32 cellular contexts compared by ENCODE assay signal in the genomic region with DNA sequence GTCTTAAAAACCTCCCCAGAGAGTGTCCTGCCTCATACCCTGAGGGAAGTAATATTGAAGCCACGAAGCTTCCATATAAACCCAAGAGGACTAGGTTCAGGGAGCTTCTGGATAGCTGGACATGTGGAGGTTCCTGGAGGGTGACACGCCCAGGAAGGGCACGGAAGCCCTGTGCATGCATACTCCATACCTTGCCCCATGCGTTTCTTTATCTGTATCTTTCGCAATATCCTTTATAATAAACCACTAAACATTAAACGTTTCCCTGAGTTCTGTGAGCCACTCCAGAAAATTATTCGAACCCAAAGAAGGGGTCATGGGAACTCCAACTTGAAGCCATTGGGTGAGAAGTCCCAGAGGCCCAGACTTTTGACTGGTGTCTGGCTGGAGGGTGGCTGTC.
"Had no signal": no experiment of that assay in that cellular context is flagged by ENCODE, and none has a peak within 500 bp of the region (broad histone marks: within the 10 kb centered on the region; RNA-seq: fewer than 3 reads in every experiment).

No MANE protein-coding gene starts in this region.

- ATAC-seq: activated T-cell treated with anti-CD3 and anti-CD28 coated beads, Interleukin-2, amount 50 U/mL, for 72 hours; esophagus mucosa; heart left ventricle; WTC11 had no signal

- H3K4me3 ChIP-seq: cardiac muscle cell, coronary artery, dorsolateral prefrontal cortex, heart left ventricle had no signal

- H3K9me3 Mint-ChIP-seq: activated CD4-positive, alpha-beta memory T cell treated with anti-CD3 and anti-CD28 coated beads, Interleukin-2, amount 10 ng/mL, durations not matched to agents 7 days and 5 days; activated CD4-positive, alpha-beta T cell treated with anti-CD3 and anti-CD28 coated beads, Interleukin-2, amount 10 ng/mL, durations not matched to agents 7 days and 5 days; activated T-cell treated with anti-CD3 and anti-CD28 coated beads, Interleukin-2, amount 50 U/mL, for 24 hours; activated T-cell treated with anti-CD3 and anti-CD28 coated beads, Interleukin-2, amount 50 U/mL, for 72 hours; central memory CD8-positive, alpha-beta T cell; dendritic cell treated with granulocyte-macrophage colony-stimulating factor and Interleukin-4, amounts not matched to agents 40 ng/mL and 50 ng/mL, for 4 days had no signal

- H3K27me3 ChIP-seq: brain microvascular endothelial cell, cardiac muscle cell, dorsolateral prefrontal cortex, heart left ventricle had no signal

- DNase-seq: activated CD4-positive, alpha-beta memory T cell treated with anti-CD3 and anti-CD28 coated beads, Interleukin-2, amount 10 ng/mL, durations not matched to agents 7 days and 5 days; activated CD4-positive, alpha-beta T cell treated with anti-CD3 and anti-CD28 coated beads for 1 hour; activated CD4-positive, alpha-beta T cell treated with anti-CD3 and anti-CD28 coated beads for 4 hours; activated CD4-positive, alpha-beta T cell treated with anti-CD3 and anti-CD28 coated beads, Interleukin-2, amount 10 ng/mL, durations not matched to agents 7 days and 5 days; activated CD4-positive, alpha-beta T cell treated with anti-CD3 and anti-CD28 coated beads, Interleukin-2, amount 50 U/mL, for 4 hours; activated CD8-positive, alpha-beta memory T cell treated with anti-CD3 and anti-CD28 coated beads, Interleukin-2, amount 50 U/mL, for 48 hours; activated gamma-delta T cell; activated naive CD4-positive, alpha-beta T cell; activated naive CD4-positive, alpha-beta T cell treated with anti-CD3 and anti-CD28 coated beads, Interleukin-2, amount 50 U/mL, for 16 hours; activated T-cell treated with anti-CD3 and anti-CD28 coated beads for 4 hours; activated T-cell treated with anti-CD3 and anti-CD28 coated beads, Interleukin-2, amount 50 U/mL, for 24 hours; activated T-cell treated with anti-CD3 and anti-CD28 coated beads, Interleukin-2, amount 50 U/mL, for 72 hours; amniotic stem cell; anterior cingulate cortex; brain microvascular endothelial cell; dorsolateral prefrontal cortex; effector memory CD4-positive, alpha-beta T cell; endodermal cell; foreskin fibroblast; glutamatergic neuron; heart left ventricle; T-helper 2 cell had no signal

- H3K4me1 ChIP-seq: heart left ventricle had no signal

- H3K4me3 Mint-ChIP-seq: activated CD4-positive, alpha-beta memory T cell treated with anti-CD3 and anti-CD28 coated beads, Interleukin-2, amount 10 ng/mL, durations not matched to agents 7 days and 5 days; activated CD4-positive, alpha-beta T cell treated with anti-CD3 and anti-CD28 coated beads, Interleukin-2, amount 10 ng/mL, durations not matched to agents 7 days and 5 days; activated naive CD8-positive, alpha-beta T cell; activated T-cell treated with anti-CD3 and anti-CD28 coated beads, Interleukin-2, amount 50 U/mL, for 24 hours; activated T-cell treated with anti-CD3 and anti-CD28 coated beads, Interleukin-2, amount 50 U/mL, for 72 hours; central memory CD8-positive, alpha-beta T cell; dendritic cell treated with granulocyte-macrophage colony-stimulating factor and Interleukin-4, amounts not matched to agents 40 ng/mL and 50 ng/mL, for 4 days; endodermal cell; WTC11 had no signal

- FAIRE-seq: astrocyte, frontal cortex had no signal

- H3K27ac ChIP-seq: brain microvascular endothelial cell, cardiac muscle cell, coronary artery, dorsolateral prefrontal cortex, heart left ventricle, VCaP had no signal

- H3K4me1 Mint-ChIP-seq: activated CD4-positive, alpha-beta memory T cell treated with anti-CD3 and anti-CD28 coated beads, Interleukin-2, amount 10 ng/mL, durations not matched to agents 7 days and 5 days; activated CD4-positive, alpha-beta T cell treated with anti-CD3 and anti-CD28 coated beads, Interleukin-2, amount 10 ng/mL, durations not matched to agents 7 days and 5 days; central memory CD8-positive, alpha-beta T cell; endodermal cell had no signal

- H3K36me3 ChIP-seq: brain microvascular endothelial cell, cardiac muscle cell, heart left ventricle had no signal

- H3K27ac Mint-ChIP-seq: activated CD4-positive, alpha-beta memory T cell treated with anti-CD3 and anti-CD28 coated beads, Interleukin-2, amount 10 ng/mL, durations not matched to agents 7 days and 5 days; activated CD4-positive, alpha-beta T cell treated with anti-CD3 and anti-CD28 coated beads, Interleukin-2, amount 10 ng/mL, durations not matched to agents 7 days and 5 days; activated naive CD8-positive, alpha-beta T cell; activated T-cell treated with anti-CD3 and anti-CD28 coated beads, Interleukin-2, amount 50 U/mL, for 24 hours; activated T-cell treated with anti-CD3 and anti-CD28 coated beads, Interleukin-2, amount 50 U/mL, for 72 hours; dendritic cell treated with granulocyte-macrophage colony-stimulating factor and Interleukin-4, amounts not matched to agents 40 ng/mL and 50 ng/mL, for 4 days; endodermal cell; WTC11 had no signal

- H3K36me3 Mint-ChIP-seq: activated naive CD8-positive, alpha-beta T cell had no signal
